In the genomic region with DNA sequence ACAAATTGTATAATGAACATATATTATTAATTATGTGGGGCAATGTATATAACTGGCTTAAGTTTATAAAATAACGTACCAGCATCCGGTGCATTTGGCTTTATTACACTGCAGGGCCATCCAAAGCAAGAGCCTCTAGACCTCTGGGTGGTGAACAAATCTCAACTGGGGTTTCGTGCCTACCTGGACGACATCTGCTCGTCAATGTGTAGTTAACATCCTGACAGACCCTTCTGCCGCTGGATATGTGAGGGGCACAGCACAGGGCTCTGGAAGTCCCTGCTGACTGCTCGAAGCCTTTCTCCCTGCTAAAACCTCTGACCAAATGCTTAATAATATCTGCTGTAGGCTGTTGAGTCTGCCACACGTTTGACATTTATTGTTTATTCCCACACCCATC, we compare ENCODE assay signal across 24 cellular contexts. TPM values are rescaled to one million over a fixed set of nuclear protein-coding genes. Genes with fewer than 3 reads are reported as not detected.
DNase-seq lines count a peak whose midpoint lies in the region; ATAC-seq, FAIRE-seq and TF ChIP-seq lines count a peak whose summit lies in the region.
"Had no signal": no experiment of that assay in that cellular context is flagged by ENCODE, and none has a peak within 500 bp of the region (broad histone marks: within the 10 kb centered on the region; RNA-seq: fewer than 3 reads in every experiment).

No MANE protein-coding gene starts in this region.

- peaks cover 18% of the 10 kb centered on the region for H3K36me3 Mint-ChIP-seq in activated naive CD4-positive, alpha-beta T cell treated with anti-CD3 and anti-CD28 coated beads for 36 hours (ENCODE audit: low read depth)

- peaks cover 48% of the 10 kb centered on the region for H3K4me1 Mint-ChIP-seq in activated naive CD4-positive, alpha-beta T cell treated with anti-CD3 and anti-CD28 coated beads for 36 hours (ENCODE audit: low read depth)

- peak overlapping the region; percentile 35 for H3K27ac Mint-ChIP-seq in activated naive CD4-positive, alpha-beta T cell treated with anti-CD3 and anti-CD28 coated beads for 36 hours
- H3K27ac Mint-ChIP-seq: nephron progenitor cell had no signal

- peak; percentile 15 for TF ChIP-seq CTCF in foreskin fibroblast (IDR thresholded peaks at IDR 0.05; ENCODE audit: low read depth, low read length)
- TF ChIP-seq CTCF in psoas muscle (IDR thresholded peaks at IDR 0.05), result peak; percentile 16

- DNase-seq in activated naive CD4-positive, alpha-beta T cell treated with anti-CD3 and anti-CD28 coated beads for 36 hours, result no peak
- no peak for DNase-seq in activated naive CD4-positive, alpha-beta T cell (lab: John Stamatoyannopoulos, UW)
- DNase-seq in NCI-H2227 treated with DMSO at 0.1 percent for 48 hours (lab: John Stamatoyannopoulos, UW) (peak; percentile 11), foreskin fibroblast (no peak), psoas muscle (no peak), left lobe of liver (ENCODE audit: low spot score) (no peak), RCC 7860 (ENCODE audit: low spot score) (no peak)
- DNase-seq: ACHN; activated naive CD4-positive, alpha-beta T cell treated with anti-CD3 and anti-CD28 coated beads, Interleukin-2, amount 50 U/mL, for 16 hours; cortex of kidney; hypothalamus; islet precursor cell; Kasumi-1; mesendoderm; NCI-H1092 treated with DMSO at 0.1 percent for 48 hours; NCI-H2107; NCI-H82; nephron progenitor cell; PC-9; stimulated activated CD4-positive, alpha-beta T cell treated with anti-CD3 and anti-CD28 coated beads, Interleukin-4, amount 100 ng/mL, for 24 hours; substantia nigra had no signal

- 88 to 93% (median 88%) methylated on average over 8 of the region's 8 CpGs for WGBS in psoas muscle, 3 donors

- no peaks in the 10 kb centered on the region for H3K27me3 Mint-ChIP-seq in activated naive CD4-positive, alpha-beta T cell treated with anti-CD3 and anti-CD28 coated beads for 36 hours (ENCODE audit: low read depth)

- no peak for ATAC-seq in psoas muscle
- no peak for ATAC-seq in left lobe of liver
- ATAC-seq in HG03045 (IDR thresholded peaks at IDR 0.05; ENCODE audit: unreplicated experiment), result no peak

- peaks cover 22% of the 10 kb centered on the region for H3K4me1 ChIP-seq in psoas muscle

- H3K27ac ChIP-seq in psoas muscle, result no peak overlapping the region
- H3K27ac ChIP-seq: PC-9, prostate gland had no signal

- H3K4me3 Mint-ChIP-seq in activated naive CD4-positive, alpha-beta T cell treated with anti-CD3 and anti-CD28 coated beads for 36 hours, result peak overlapping the region; percentile 95

- no peaks in the 10 kb centered on the region for H3K9me3 ChIP-seq in psoas muscle
- H3K9me3 ChIP-seq: prostate gland had no signal

- peaks cover 0 to 4% of the 10 kb centered on the region in 2 donors for H3K36me3 ChIP-seq in psoas muscle (ENCODE audit: insufficient read depth in 1 of 2, low read depth in 1 of 2)
- H3K36me3 ChIP-seq: prostate gland had no signal

- no peaks in the 10 kb centered on the region for H3K27me3 ChIP-seq in psoas muscle (ENCODE audit: insufficient read depth in 3 of 3, low read length in 2 of 3)

- intact Hi-C loops in activated naive CD4-positive, alpha-beta T cell treated with anti-CD3 and anti-CD28 coated beads for 36 hours (cut with micrococcal nuclease), result loop anchor here (5.0 kb wide), 2 partner anchors 167 to 212 kb away; a partner anchor contains a TSS
- intact Hi-C loops in psoas muscle (cut with DNase I), result loop anchor here (1.0 to 10.0 kb wide), 8 partner anchors 72 to 1947 kb away; a partner anchor contains a TSS

- no peak for FAIRE-seq in RCC 7860 (lab: Jason Lieb, UNC)

- H3K9me3 Mint-ChIP-seq in activated naive CD4-positive, alpha-beta T cell treated with anti-CD3 and anti-CD28 coated beads for 36 hours, result no peaks in the 10 kb centered on the region
- H3K9me3 Mint-ChIP-seq: nephron progenitor cell had no signal

- CTCF ChIA-PET in activated naive CD4-positive, alpha-beta T cell treated with anti-CD3 and anti-CD28 coated beads for 36 hours (lab: Charles Lee), result no interaction called here

- H3K4me3 ChIP-seq in foreskin fibroblast (ENCODE audit: low read depth in 1 of 2, low read length in 2 of 2) (no peak overlapping the region), psoas muscle (no peak overlapping the region)
- H3K4me3 ChIP-seq: PC-9, prostate gland, smooth muscle cell had no signal

RNA-seq across cellular contexts. Expression of a gene that starts 2.3 kb away (rescaled TPM):
- total RNA-seq in activated naive CD4-positive, alpha-beta T cell treated with anti-CD3 and anti-CD28 coated beads for 36 hours, result 10 to 100 TPM; 12.1 to 12.6 TPM
- total RNA-seq in psoas muscle (10 to 100 TPM; 10.6 to 17.3 (median 12.4) TPM), left lobe of liver (7.5 TPM)
- 10 to 100 TPM; 14.4 to 28.1 (median 26.5) TPM for polyA plus RNA-seq in psoas muscle

RNA-seq across cellular contexts. Expression of a gene that starts 2.5 kb away (rescaled TPM):
- 10 to 100 TPM; 20.1 to 20.8 TPM for total RNA-seq in activated naive CD4-positive, alpha-beta T cell treated with anti-CD3 and anti-CD28 coated beads for 36 hours
- total RNA-seq in psoas muscle (10 to 100 TPM in 3 of 4 donors, 1 to 10 TPM in 1; 8.5 to 32.3 (median 21.0) TPM), left lobe of liver (22.9 TPM)
- polyA plus RNA-seq in psoas muscle, result 10 to 100 TPM; 15.0 to 19.7 (median 16.4) TPM
